Comparison of ENCODE assay signal across 19 cellular contexts in genomic region chr14:85310491-85311272, GRCh38.
A peak's percentile ranks its signal among the peaks of the same experiment; 100 is the strongest.
DNase-seq lines count a peak whose midpoint lies in the region; ATAC-seq and TF ChIP-seq lines count a peak whose summit lies in the region.
"Had no signal": no experiment of that assay in that cellular context is flagged by ENCODE, and none has a peak within 500 bp of the region (broad histone marks: within the 10 kb centered on the region; RNA-seq: fewer than 3 reads in every experiment).

No MANE protein-coding gene starts in this region.

- no peak overlapping the region for H3K4me3 ChIP-seq in mesenchymal stem cell (ENCODE audit: insufficient read depth in 1 of 2, low read depth in 1 of 2, low read length in 2 of 2)
- no peak overlapping the region for H3K4me3 ChIP-seq in spleen

- H3K4me1 ChIP-seq in mesenchymal stem cell (ENCODE audit: control insufficient read depth, insufficient read depth, low read depth, low read length): peaks cover 2% of the 10 kb centered on the region
- no peaks in the 10 kb centered on the region for H3K4me1 ChIP-seq in spleen
- H3K4me1 ChIP-seq: BE2C had no signal

- no peak overlapping the region for H3K9ac ChIP-seq in mesenchymal stem cell (ENCODE audit: low read length)

- H3K27ac ChIP-seq in mesenchymal stem cell (ENCODE audit: low read length, poor library complexity, severe bottlenecking): no peak overlapping the region
- H3K27ac ChIP-seq in spleen: no peak overlapping the region
- H3K27ac ChIP-seq: HL-60 had no signal

- H4K8ac ChIP-seq in mesenchymal stem cell (ENCODE audit: low read length): no peak overlapping the region

- no peaks in the 10 kb centered on the region for H3K79me1 ChIP-seq in mesenchymal stem cell (replicated peaks; ENCODE audit: low read length, poor library complexity, severe bottlenecking)

- peak overlapping the region in 1 of 2 experiments; percentile 73 for H2BK12ac ChIP-seq in mesenchymal stem cell (ENCODE audit: low read length in 2 of 2)

- H4K91ac ChIP-seq in mesenchymal stem cell (ENCODE audit: low read length): no peak overlapping the region

- no peak overlapping the region for H2BK120ac ChIP-seq in mesenchymal stem cell (ENCODE audit: low read depth, low read length)

- H3K9me3 ChIP-seq in mesenchymal stem cell (ENCODE audit: control insufficient read depth, low read length) (no peaks in the 10 kb centered on the region), spleen (no peaks in the 10 kb centered on the region)
- H3K9me3 ChIP-seq: BE2C had no signal

- peak overlapping the region; percentile 49 for H2AFZ ChIP-seq in mesenchymal stem cell (ENCODE audit: low read depth, low read length)

- H2BK15ac ChIP-seq in mesenchymal stem cell (ENCODE audit: low read depth, poor library complexity, severe bottlenecking): no peak overlapping the region

- H3K27me3 Mint-ChIP-seq in stimulated activated naive CD8-positive, alpha-beta T cell treated with anti-CD3 and anti-CD28 coated beads, Interleukin-15, Interleukin-2, amounts not matched to agents 100 ng/mL and 50 ng/mL, for 24 hours: no peaks in the 10 kb centered on the region
- H3K27me3 Mint-ChIP-seq in stimulated activated naive CD8-positive, alpha-beta T cell treated with anti-CD3 and anti-CD28 coated beads, Interleukin-15, amount 100 ng/mL, for 72 hours: no peaks in the 10 kb centered on the region
- H3K27me3 Mint-ChIP-seq in endothelial cell (ENCODE audit: unreplicated experiment): no peaks in the 10 kb centered on the region
- H3K27me3 Mint-ChIP-seq: CD4-positive, CD25-positive, alpha-beta regulatory T cell had no signal

- no peak for DNase-seq in stimulated activated naive CD8-positive, alpha-beta T cell treated with anti-CD3 and anti-CD28 coated beads, Interleukin-15, amount 100 ng/mL, for 72 hours
- no peak for DNase-seq in endothelial cell (ENCODE audit: low spot score)
- no peak for DNase-seq in mesenchymal stem cell
- DNase-seq in NCI-H345 (lab: John Stamatoyannopoulos, UW): no peak
- DNase-seq in NCI-H1092 treated with DMSO at 0.1 percent for 48 hours (lab: John Stamatoyannopoulos, UW): no peak
- DNase-seq in spleen: no peak
- DNase-seq: 8988T; ACHN; BE2C; CD4-positive, CD25-positive, alpha-beta regulatory T cell; HCEC 1CT; NCI-H1092; NCI-H1436; NCI-H187; NCI-H2171 treated with DMSO at 0.1 percent for 48 hours; NCI-H524; NCI-H748 treated with DMSO at 0.1 percent for 48 hours had no signal

- H3K4me1 Mint-ChIP-seq in stimulated activated naive CD8-positive, alpha-beta T cell treated with anti-CD3 and anti-CD28 coated beads, Interleukin-15, Interleukin-2, amounts not matched to agents 100 ng/mL and 50 ng/mL, for 24 hours (ENCODE audit: low read depth): no peaks in the 10 kb centered on the region
- H3K4me1 Mint-ChIP-seq in stimulated activated naive CD8-positive, alpha-beta T cell treated with anti-CD3 and anti-CD28 coated beads, Interleukin-15, amount 100 ng/mL, for 72 hours: no peaks in the 10 kb centered on the region
- H3K4me1 Mint-ChIP-seq in endothelial cell (ENCODE audit: unreplicated experiment): peaks cover 35% of the 10 kb centered on the region
- H3K4me1 Mint-ChIP-seq: CD4-positive, CD25-positive, alpha-beta regulatory T cell had no signal

- peak overlapping the region in 1 of 2 experiments; percentile 67 for H3K18ac ChIP-seq in mesenchymal stem cell (ENCODE audit: low read depth in 1 of 2, low read length in 2 of 2)

- TF ChIP-seq POLR2A in spleen (IDR thresholded peaks at IDR 0.05): no peak

- peaks cover 16% of the 10 kb centered on the region for H3K9me3 Mint-ChIP-seq in stimulated activated naive CD8-positive, alpha-beta T cell treated with anti-CD3 and anti-CD28 coated beads, Interleukin-15, Interleukin-2, amounts not matched to agents 100 ng/mL and 50 ng/mL, for 24 hours
- peaks cover 4 to 11% of the 10 kb centered on the region in 2 donors for H3K9me3 Mint-ChIP-seq in stimulated activated naive CD8-positive, alpha-beta T cell treated with anti-CD3 and anti-CD28 coated beads, Interleukin-15, amount 100 ng/mL, for 72 hours
- peaks cover 6% of the 10 kb centered on the region for H3K9me3 Mint-ChIP-seq in endothelial cell (ENCODE audit: unreplicated experiment)

- intact Hi-C loops in spleen (cut with DNase I; ENCODE audit: low total_unique reads): no loop called here

- no peak overlapping the region for H2BK5ac ChIP-seq in mesenchymal stem cell (ENCODE audit: low read depth, low read length, poor library complexity, severe bottlenecking)

- no peaks in the 10 kb centered on the region for H3K27me3 ChIP-seq in mesenchymal stem cell (ENCODE audit: control insufficient read depth in 1 of 2, insufficient read depth in 1 of 2, low read length in 2 of 2)
- no peaks in the 10 kb centered on the region for H3K27me3 ChIP-seq in spleen (replicated peaks in 1 of 7)
- H3K27me3 ChIP-seq: BE2C had no signal

- H3K27ac Mint-ChIP-seq in stimulated activated naive CD8-positive, alpha-beta T cell treated with anti-CD3 and anti-CD28 coated beads, Interleukin-15, Interleukin-2, amounts not matched to agents 100 ng/mL and 50 ng/mL, for 24 hours: peak overlapping the region; percentile 8
- H3K27ac Mint-ChIP-seq in stimulated activated naive CD8-positive, alpha-beta T cell treated with anti-CD3 and anti-CD28 coated beads, Interleukin-15, amount 100 ng/mL, for 72 hours: no peak overlapping the region
- peak overlapping the region; percentile 81 for H3K27ac Mint-ChIP-seq in endothelial cell (ENCODE audit: unreplicated experiment)
- H3K27ac Mint-ChIP-seq: CD4-positive, CD25-positive, alpha-beta regulatory T cell had no signal

- H3K36me3 ChIP-seq in mesenchymal stem cell (ENCODE audit: control insufficient read depth in 1 of 2, insufficient read depth in 2 of 2, low read depth in 1 of 2, low read length in 2 of 2): no peaks in the 10 kb centered on the region
- no peaks in the 10 kb centered on the region for H3K36me3 ChIP-seq in spleen
- H3K36me3 ChIP-seq: BE2C had no signal

- no peak overlapping the region for H3K23ac ChIP-seq in mesenchymal stem cell (ENCODE audit: low read length in 2 of 2)

- H3K36me3 Mint-ChIP-seq in stimulated activated naive CD8-positive, alpha-beta T cell treated with anti-CD3 and anti-CD28 coated beads, Interleukin-15, Interleukin-2, amounts not matched to agents 100 ng/mL and 50 ng/mL, for 24 hours (ENCODE audit: low read depth): no peaks in the 10 kb centered on the region
- H3K36me3 Mint-ChIP-seq in endothelial cell (ENCODE audit: low read depth, unreplicated experiment): no peaks in the 10 kb centered on the region
- H3K36me3 Mint-ChIP-seq: CD4-positive, CD25-positive, alpha-beta regulatory T cell had no signal

- WGBS in mesenchymal stem cell: 90% methylated on average over 6 of the region's 8 CpGs
- WGBS in spleen, 5 donors: 63 to 80% (median 77%) methylated on average over 8 of the region's 8 CpGs

- H3K4me3 Mint-ChIP-seq in stimulated activated naive CD8-positive, alpha-beta T cell treated with anti-CD3 and anti-CD28 coated beads, Interleukin-15, Interleukin-2, amounts not matched to agents 100 ng/mL and 50 ng/mL, for 24 hours: no peak overlapping the region
- no peak overlapping the region for H3K4me3 Mint-ChIP-seq in stimulated activated naive CD8-positive, alpha-beta T cell treated with anti-CD3 and anti-CD28 coated beads, Interleukin-15, amount 100 ng/mL, for 72 hours
- peak overlapping the region; percentile 48 for H3K4me3 Mint-ChIP-seq in endothelial cell (ENCODE audit: unreplicated experiment)
- H3K4me3 Mint-ChIP-seq: CD4-positive, CD25-positive, alpha-beta regulatory T cell had no signal

- H3K4me2 ChIP-seq in mesenchymal stem cell (ENCODE audit: low read length, poor library complexity, severe bottlenecking): no peak overlapping the region

- H3K14ac ChIP-seq in mesenchymal stem cell (ENCODE audit: low read length in 2 of 2): no peak overlapping the region

- no peak for TF ChIP-seq CTCF in endothelial cell (IDR thresholded peaks at IDR 0.05; ENCODE audit: unreplicated experiment)
- no peak for TF ChIP-seq CTCF in spleen (IDR thresholded peaks at IDR 0.05 in 8 of 11, conservative IDR thresholded peaks at IDR 0.05 in 3 of 11)

- no peak for ATAC-seq in stimulated activated naive CD8-positive, alpha-beta T cell treated with anti-CD3 and anti-CD28 coated beads, Interleukin-15, amount 100 ng/mL, for 72 hours

- H3K4ac ChIP-seq in mesenchymal stem cell (ENCODE audit: low read depth in 1 of 2, low read length in 2 of 2): no peak overlapping the region

- H2AK5ac ChIP-seq in mesenchymal stem cell (ENCODE audit: low read length, severe bottlenecking): no peak overlapping the region

Comparison
In these comparisons a context has a peak if more than half of its experiments do, and no peak if none do; other contexts are left out.
1. H3K27ac Mint-ChIP-seq: peak in stimulated activated naive CD8-positive, alpha-beta T cell treated with anti-CD3 and anti-CD28 coated beads, Interleukin-15, Interleukin-2, amounts not matched to agents 100 ng/mL and 50 ng/mL, for 24 hours (single experiment) and endothelial cell (single experiment); none in stimulated activated naive CD8-positive, alpha-beta T cell treated with anti-CD3 and anti-CD28 coated beads, Interleukin-15, amount 100 ng/mL, for 72 hours (0 of 2).